8 cellular contexts compared by ENCODE assay signal in the genomic region with DNA sequence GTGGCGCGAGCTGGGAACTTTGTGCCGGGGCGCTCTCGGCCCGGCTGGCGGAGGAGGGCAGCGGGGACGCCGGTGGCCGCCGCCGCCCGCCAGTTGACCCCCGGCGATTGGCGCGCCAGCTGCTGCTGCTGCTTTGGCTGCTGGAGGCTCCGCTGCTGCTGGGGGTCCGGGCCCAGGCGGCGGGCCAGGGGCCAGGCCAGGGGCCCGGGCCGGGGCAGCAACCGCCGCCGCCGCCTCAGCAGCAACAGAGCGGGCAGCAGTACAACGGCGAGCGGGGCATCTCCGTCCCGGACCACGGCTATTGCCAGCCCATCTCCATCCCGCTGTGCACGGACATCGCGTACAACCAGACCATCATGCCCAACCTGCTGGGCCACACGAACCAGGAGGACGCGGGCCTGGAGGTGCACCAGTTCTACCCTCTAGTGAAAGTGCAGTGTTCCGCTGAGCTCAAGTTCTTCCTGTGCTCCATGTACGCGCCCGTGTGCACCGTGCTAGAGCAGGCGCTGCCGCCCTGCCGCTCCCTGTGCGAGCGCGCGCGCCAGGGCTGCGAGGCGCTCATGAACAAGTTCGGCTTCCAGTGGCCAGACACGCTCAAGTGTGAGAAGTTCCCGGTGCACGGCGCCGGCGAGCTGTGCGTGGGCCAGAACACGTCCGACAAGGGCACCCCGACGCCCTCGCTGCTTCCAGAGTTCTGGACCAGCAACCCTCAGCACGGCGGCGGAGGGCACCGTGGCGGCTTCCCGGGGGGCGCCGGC. TPM values are rescaled to one million over a fixed set of nuclear protein-coding genes. Genes with fewer than 3 reads are reported as not detected.
DNase-seq lines count a peak whose midpoint lies in the region; TF ChIP-seq lines count a peak whose summit lies in the region.

No MANE protein-coding gene starts in this region.

- POLR2A ChIA-PET in SK-N-SH (lab: Yijun Ruan, JAX), result interaction anchor here (1.0 kb wide), 1 partner anchor 344 kb away, joined by 3 read pairs; no protein-coding TSS in a partner anchor

- TF ChIP-seq POLR2A in thyroid gland (IDR thresholded peaks at IDR 0.05), result no peak

- intact Hi-C loops in thyroid gland (cut with DNase I), result no loop called here

- peaks cover 10% of the 10 kb centered on the region for H3F3A ChIP-seq in SK-N-SH (replicated peaks; ENCODE audit: insufficient read depth)

- H3K36me3 Mint-ChIP-seq in endothelial cell (ENCODE audit: low read depth, unreplicated experiment), result peaks cover 18% of the 10 kb centered on the region

- peak overlapping the region; percentile 77 for H2AFZ ChIP-seq in SK-N-SH (ENCODE audit: low read depth)

- CTCF ChIA-PET in SK-N-SH (lab: Yijun Ruan, JAX), result interaction anchor here (0.9 to 3.0 kb wide), 9 partner anchors 17 to 519 kb away, joined by 3 to 16 read pairs (median 5); no protein-coding TSS in a partner anchor

- no peak overlapping the region for H3K27ac Mint-ChIP-seq in endothelial cell (ENCODE audit: unreplicated experiment)

- no peak overlapping the region for H2BK15ac ChIP-seq in mesendoderm (replicated peaks; ENCODE audit: low read depth)

- no peaks in the 10 kb centered on the region for H3K36me3 ChIP-seq in HAP-1 (replicated peaks)
- H3K36me3 ChIP-seq in SK-N-SH (replicated peaks in 1 of 2; ENCODE audit: control insufficient read depth in 1 of 2, insufficient read depth in 2 of 2, low read length in 1 of 2), result peaks cover 0 to 4% of the 10 kb centered on the region in 2 experiments
- H3K36me3 ChIP-seq in mesendoderm (ENCODE audit: control insufficient read depth, insufficient read depth, low read length), result no peaks in the 10 kb centered on the region
- peaks cover 0 to 9% of the 10 kb centered on the region in 2 donors for H3K36me3 ChIP-seq in thyroid gland

- no peak overlapping the region for H2AK5ac ChIP-seq in mesendoderm (ENCODE audit: low read length)

- H3K23ac ChIP-seq in mesendoderm (ENCODE audit: low read length), result peak overlapping the region; percentile 57

- peak overlapping the region; percentile 70 for H3K18ac ChIP-seq in mesendoderm (ENCODE audit: low read length)

- TF ChIP-seq RAD21 in SK-N-SH (IDR thresholded peaks at IDR 0.05; ENCODE audit: low read length), result peak; percentile 22

- peaks cover 18% of the 10 kb centered on the region for H3K4me1 Mint-ChIP-seq in endothelial cell (ENCODE audit: unreplicated experiment)

- peak; percentile 47 for DNase-seq in activated CD4-positive, alpha-beta T cell treated with anti-CD3 and anti-CD28 coated beads for 48 hours
- DNase-seq in activated CD4-positive, alpha-beta T cell treated with anti-CD3 and anti-CD28 coated beads, Interleukin-2, amount 50 U/mL, for 1 hour, result no peak
- DNase-seq in HAP-1 (ENCODE audit: low spot score in 2 of 2) (peak; percentile 47 to 60), LNCaP clone FGC (ENCODE audit: low read depth) (peak; percentile 49), SK-N-SH (peak; percentile 84), endothelial cell (ENCODE audit: low spot score) (peak; percentile 35), mesendoderm (peak; percentile 71), thyroid gland (peak; percentile 46 to 53)

- H3K9ac ChIP-seq in SK-N-SH (peak overlapping the region; percentile 71), mesendoderm (ENCODE audit: low read length) (peak overlapping the region; percentile 54)

- H3K27ac ChIP-seq in SK-N-SH (ENCODE audit: low read depth in 2 of 2, low read length in 1 of 2) (peak overlapping the region; percentile 79 to 92), mesendoderm (ENCODE audit: low read depth, low read length) (peak overlapping the region; percentile 90), thyroid gland (peak overlapping the region; percentile 96 to 99 (median 99))

- no peak overlapping the region for H2BK5ac ChIP-seq in mesendoderm (ENCODE audit: low read length)

- no peak overlapping the region for H4K8ac ChIP-seq in mesendoderm (ENCODE audit: low read depth, low read length)

- no peak for TF ChIP-seq CTCF in LNCaP clone FGC (IDR thresholded peaks at IDR 0.05; ENCODE audit: control insufficient read depth, extremely low read depth, insufficient read depth)
- TF ChIP-seq CTCF in SK-N-SH (IDR thresholded peaks at IDR 0.05), result no peak
- TF ChIP-seq CTCF in endothelial cell (IDR thresholded peaks at IDR 0.05; ENCODE audit: unreplicated experiment), result no peak
- TF ChIP-seq CTCF in thyroid gland (IDR thresholded peaks at IDR 0.05), result no peak

- H4K5ac ChIP-seq in mesendoderm (ENCODE audit: low read length), result no peak overlapping the region

- no peaks in the 10 kb centered on the region for H3K9me3 ChIP-seq in HAP-1
- no peaks in the 10 kb centered on the region for H3K9me3 ChIP-seq in SK-N-SH
- H3K9me3 ChIP-seq in thyroid gland, result no peaks in the 10 kb centered on the region

- H3K9me2 ChIP-seq in SK-N-SH, result no peaks in the 10 kb centered on the region

- WGBS in SK-N-SH (ENCODE audit: low lambda C conversion rate), result 5% methylated on average over 10 of the region's 78 CpGs
- no CpG with 5 or more reads among the region's 78 CpGs for WGBS in mesendoderm (ENCODE audit: extremely low coverage, insufficient coverage, low lambda C conversion rate)
- 0 to 1% methylated on average over 18 to 61 of the region's 78 CpGs for WGBS in thyroid gland, 2 donors

- H3K4me3 ChIP-seq in HAP-1 (peak overlapping the region; percentile 52), LNCaP clone FGC (ENCODE audit: low read depth, low read length) (peak overlapping the region; percentile 66), SK-N-SH (ENCODE audit: low read depth in 2 of 2, low read length in 1 of 2) (peak overlapping the region; percentile 79 to 92), mesendoderm (ENCODE audit: low read length) (peak overlapping the region; percentile 45), thyroid gland (replicated peaks in 1 of 3) (peak overlapping the region; percentile 61 to 85 (median 72))

- H3K4me2 ChIP-seq in SK-N-SH (peak overlapping the region; percentile 91), mesendoderm (ENCODE audit: low read length) (peak overlapping the region; percentile 85)

- no peak overlapping the region for H3K4ac ChIP-seq in mesendoderm (ENCODE audit: low read depth, low read length)

- TF ChIP-seq EP300 in SK-N-SH (IDR thresholded peaks at IDR 0.05; ENCODE audit: borderline replicate concordance in 1 of 2, low read depth in 1 of 2, low read length in 1 of 2), result no peak

- peaks cover 9% of the 10 kb centered on the region for H3K79me2 ChIP-seq in SK-N-SH (ENCODE audit: insufficient read depth)
- no peaks in the 10 kb centered on the region for H3K79me2 ChIP-seq in mesendoderm (ENCODE audit: control insufficient read depth, insufficient read depth, low read length)

- peaks cover 24% of the 10 kb centered on the region for H3K27me3 Mint-ChIP-seq in endothelial cell (ENCODE audit: unreplicated experiment)

- H3K9me3 Mint-ChIP-seq in endothelial cell (ENCODE audit: unreplicated experiment), result no peaks in the 10 kb centered on the region

- H3K4me3 Mint-ChIP-seq in endothelial cell (ENCODE audit: unreplicated experiment), result peak overlapping the region; percentile 94

- H2BK120ac ChIP-seq in mesendoderm (ENCODE audit: low read depth, low read length), result no peak overlapping the region

- in situ Hi-C loops in HAP-1 (cut with MboI; ENCODE audit: low sequenced_read_pairs), result loop anchor here (25.0 kb wide), 1 partner anchor 178 kb away; no protein-coding TSS in a partner anchor

- H3K56ac ChIP-seq in mesendoderm (ENCODE audit: low read length), result peak overlapping the region; percentile 84

- peaks cover 10% of the 10 kb centered on the region for H3K4me1 ChIP-seq in HAP-1
- peaks cover 5 to 31% of the 10 kb centered on the region in 2 experiments; a peak in 3 of 4 replicates for H3K4me1 ChIP-seq in SK-N-SH (ENCODE audit: control insufficient read depth in 1 of 2, insufficient read depth in 2 of 2, low read depth in 1 of 2, low read length in 1 of 2)
- H3K4me1 ChIP-seq in mesendoderm (ENCODE audit: control insufficient read depth, low read depth, low read length), result peaks cover 9% of the 10 kb centered on the region
- peaks cover 10 to 16% of the 10 kb centered on the region in 2 donors for H3K4me1 ChIP-seq in thyroid gland

- H3K27me3 ChIP-seq in HAP-1 (ENCODE audit: low read depth) (no peaks in the 10 kb centered on the region), SK-N-SH (ENCODE audit: insufficient read depth) (no peaks in the 10 kb centered on the region), mesendoderm (ENCODE audit: insufficient read depth, low read length, poor library complexity) (peaks cover 27% of the 10 kb centered on the region), thyroid gland (no peaks in the 10 kb centered on the region)

- no peaks in the 10 kb centered on the region for H3K79me1 ChIP-seq in mesendoderm (ENCODE audit: low read length)

- H4K20me1 ChIP-seq in SK-N-SH (ENCODE audit: insufficient read depth), result no peaks in the 10 kb centered on the region

TF ChIP-seq in SK-N-SH, 30 proteins besides CTCF, POLR2A, EP300 and RAD21 (continues in another document):
- TF ChIP-seq RXRA (IDR thresholded peaks at IDR 0.05; ENCODE audit: borderline replicate concordance, low read depth) (no peak), CHD2 (IDR thresholded peaks at IDR 0.05; ENCODE audit: low read length, partially characterized antibody) (no peak), GABPA (IDR thresholded peaks at IDR 0.05; ENCODE audit: low read depth) (no peak), FOXM1 (IDR thresholded peaks at IDR 0.05; ENCODE audit: low read depth) (no peak), YY1 (IDR thresholded peaks at IDR 0.05; ENCODE audit: low read depth) (no peak), NRF1 (IDR thresholded peaks at IDR 0.05; ENCODE audit: low read depth, low read length) (0 out of 2 replicates have a peak, but pooled peaks have one; percentile 20), FOSL2 (IDR thresholded peaks at IDR 0.05; ENCODE audit: borderline replicate concordance, low read depth) (no peak), MXI1 (IDR thresholded peaks at IDR 0.05; ENCODE audit: low read depth, low read length) (peak; percentile 47; the same call in 1 of the 2 replicates), MEF2A (IDR thresholded peaks at IDR 0.05; ENCODE audit: borderline replicate concordance, low read depth) (no peak), FOXJ3 (CRISPR knock-in tag; IDR thresholded peaks at IDR 0.05) (no peak)
- TF ChIP-seq, protein P1, sequence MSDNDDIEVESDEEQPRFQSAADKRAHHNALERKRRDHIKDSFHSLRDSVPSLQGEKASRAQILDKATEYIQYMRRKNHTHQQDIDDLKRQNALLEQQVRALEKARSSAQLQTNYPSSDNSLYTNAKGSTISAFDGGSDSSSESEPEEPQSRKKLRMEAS (IDR thresholded peaks at IDR 0.05; ENCODE audit: low read depth), result peak; percentile 82; the same call in 1 of the 2 replicates

RNA-seq across cellular contexts. Expression of a gene that starts 0.9 kb away (rescaled TPM):
- 3.3 and 3.8 TPM in 2 replicates for polyA plus RNA-seq in SK-N-SH (2012; rRNA removed)
- 2.3 and 3.5 TPM in 2 replicates for polyA plus RNA-seq in SK-N-SH (2012; cell fraction: cytosol; rRNA removed)
- 1.8 and 2.4 TPM in 2 replicates for polyA plus RNA-seq in SK-N-SH (2012; cell fraction: nucleus; rRNA removed)
- total RNA-seq in endothelial cell (ENCODE audit: unreplicated experiment), result 38.7 TPM
- 0.98 TPM for polyA plus RNA-seq in mesendoderm (2013, experiment 1 of 2)
- 0.97 TPM for polyA plus RNA-seq in mesendoderm (2013, experiment 2 of 2)
- total RNA-seq in thyroid gland, result 100 to 1,000 TPM in 3 of 4 donors, 10 to 100 TPM in 1; 66.4 to 127 (median 114) TPM
